8 cellular contexts compared by ENCODE assay signal in the genomic region with DNA sequence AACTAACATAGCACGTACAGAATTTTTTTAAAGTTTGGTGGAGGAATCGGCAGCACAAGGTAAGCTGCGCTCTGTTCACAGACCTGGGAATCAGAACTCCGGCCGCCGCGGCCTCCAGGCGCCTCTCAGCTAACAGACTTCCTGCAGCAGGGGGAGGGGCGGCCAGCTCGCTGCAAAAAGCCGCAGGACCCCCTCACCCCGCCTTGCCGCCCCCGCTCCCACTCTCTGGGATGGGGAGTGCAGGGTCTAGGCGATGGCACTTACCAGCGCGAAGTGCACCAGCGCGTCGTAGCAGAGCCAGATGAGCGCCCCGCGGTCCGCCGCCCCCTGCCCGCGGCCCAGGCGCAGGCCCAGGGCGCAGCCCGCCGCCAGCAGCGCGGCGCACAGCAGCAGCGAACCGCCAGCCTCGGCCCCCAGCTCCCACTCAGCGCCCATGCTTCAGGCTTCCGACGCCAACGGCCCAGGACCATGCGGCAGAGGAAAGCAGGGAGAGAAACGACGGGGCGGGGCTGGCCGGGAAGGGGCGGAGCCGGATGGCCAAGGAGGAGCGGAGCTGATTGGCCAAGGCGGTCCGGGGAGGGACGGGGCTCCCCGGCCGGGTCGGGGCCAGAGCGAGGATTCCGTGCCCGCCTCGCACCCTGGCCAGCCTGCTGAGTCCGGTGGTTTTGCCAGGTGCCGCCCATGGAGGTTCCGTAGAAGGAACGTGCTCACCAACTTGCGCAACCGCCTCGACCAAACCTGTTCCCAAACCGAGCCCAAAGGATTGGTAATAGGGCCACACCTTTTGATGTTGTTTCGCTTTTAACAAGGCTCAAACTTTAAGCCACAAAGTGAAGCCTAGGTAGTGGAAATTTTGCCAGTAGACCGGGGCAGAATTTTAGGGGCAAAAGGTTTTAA. TPM values are rescaled to one million over a fixed set of nuclear protein-coding genes. Genes with fewer than 3 reads are reported as not detected.
A peak's percentile ranks its signal among the peaks of the same experiment; 100 is the strongest.
DNase-seq lines count a peak whose midpoint lies in the region; ATAC-seq, FAIRE-seq and TF ChIP-seq lines count a peak whose summit lies in the region.

A gene (minus strand): TSS at position 497 of the 897 bp plus-strand sequence. CDS start 62 bp downstream, at position 435.

- H3K9me3 ChIP-seq in adrenal gland (replicated peaks in 1 of 3) (no peaks in the 10 kb centered on the region), upper lobe of left lung (no peaks in the 10 kb centered on the region)

- ATAC-seq in HG02678 (IDR thresholded peaks at IDR 0.05; ENCODE audit: unreplicated experiment), result peak; percentile 98
- ATAC-seq in left cardiac atrium, result peak; percentile 99
- ATAC-seq in upper lobe of left lung (ENCODE audit: low FRiP score in 2 of 2), result peak; percentile 98 to 99

- no peak for TF ChIP-seq CTCF in adrenal gland (IDR thresholded peaks at IDR 0.05)
- peak in 1 of 6 experiments; percentile 14 for TF ChIP-seq CTCF in upper lobe of left lung (IDR thresholded peaks at IDR 0.05)

- peak; percentile 98 for FAIRE-seq in GM12891 (lab: Jason Lieb, UNC)

- WGBS in adrenal gland, 4 donors, result 0 to 3% (median 2%) methylated on average over 21 to 69 of the region's 69 CpGs
- WGBS in upper lobe of left lung, 2 donors, result 2 to 3% methylated on average over 11 to 57 of the region's 69 CpGs

- intact Hi-C loops in adrenal gland (cut with DNase I) (no loop called here), left cardiac atrium (cut with DNase I) (loop anchor here in 1 of 2 donors (5.0 kb wide), 1 partner anchor 101 kb away; a partner anchor contains a TSS), posterior vena cava (cut with DNase I) (loop anchor here in 1 of 2 donors (2.0 kb wide), 1 partner anchor 98 kb away; no protein-coding TSS in a partner anchor)

- peak; percentile 53; the same call in 1 of the 2 replicates for TF ChIP-seq POLR2A in GM12891 (IDR thresholded peaks at IDR 0.05; ENCODE audit: low read depth, low read length)
- TF ChIP-seq POLR2A in adrenal gland (IDR thresholded peaks at IDR 0.05), result peak in 1 of 2 donors; percentile 75
- peak in 2 of 4 donors; percentile 46 to 63 for TF ChIP-seq POLR2A in upper lobe of left lung (IDR thresholded peaks at IDR 0.05)

- no peaks in the 10 kb centered on the region for H3K27me3 ChIP-seq in adrenal gland
- H3K27me3 ChIP-seq in upper lobe of left lung, result no peaks in the 10 kb centered on the region

- TF ChIP-seq EP300 in upper lobe of left lung (IDR thresholded peaks at IDR 0.05), result no peak

- H3K4me1 ChIP-seq in adrenal gland (replicated peaks in 1 of 2) (peaks cover 4 to 20% of the 10 kb centered on the region in 2 donors), upper lobe of left lung (peaks cover 7 to 26% (median 8%) of the 10 kb centered on the region in 4 donors)

- DNase-seq in GM12891 (ENCODE audit: insufficient read length, low spot score) (peak; percentile 95), NCI-H128 (lab: John Stamatoyannopoulos, UW; ENCODE audit: unreplicated experiment) (peak; percentile 71), T-helper 1 cell (peak; percentile 72 to 87 (median 77)), adrenal gland (peak; percentile 93 to 97 (median 95)), left cardiac atrium (peak; percentile 95), posterior vena cava (ENCODE audit: low spot score) (peak; percentile 97), upper lobe of left lung (peak; percentile 96 to 99)

- peak within 1 kb of the TSS; percentile 46 to 87 (median 75) for H3K27ac ChIP-seq in adrenal gland
- H3K27ac ChIP-seq in upper lobe of left lung, result peak within 1 kb of the TSS; percentile 77 to 87 (median 83)

- H3K4me3 ChIP-seq in adrenal gland, result peak within 1 kb of the TSS; percentile 15 to 91 (median 62)
- H3K4me3 ChIP-seq in upper lobe of left lung, result peak within 1 kb of the TSS; percentile 59 to 96 (median 86)

- no peaks in the 10 kb centered on the region for H3K36me3 ChIP-seq in adrenal gland (replicated peaks in 1 of 2)
- H3K36me3 ChIP-seq in upper lobe of left lung, result peaks cover 0 to 8% (median 3%) of the 10 kb centered on the region in 4 donors

TF ChIP-seq in GM12891, 5 proteins besides CTCF, POLR2A, EP300 and RAD21:
- TF ChIP-seq POU2F2 (IDR thresholded peaks at IDR 0.05; ENCODE audit: low read depth, low read length), result no peak
- 0 out of 2 replicates have a peak, but pooled peaks have one; percentile 40 for TF ChIP-seq POLR2AphosphoS5 (IDR thresholded peaks at IDR 0.05; ENCODE audit: low read depth, low read length)
- TF ChIP-seq TAF1 (IDR thresholded peaks at IDR 0.05; ENCODE audit: low read depth, low read length), result no peak

RNA-seq across cellular contexts. Expression of the gene that starts here (rescaled TPM):
- 36.6 TPM for polyA plus RNA-seq in GM12891 (2012; ENCODE audit: low read depth, missing spikeins)
- total RNA-seq in adrenal gland (100 to 1,000 TPM in 7 of 8 donors, 10 to 100 TPM in 1; 45.2 to 302 (median 205) TPM), left cardiac atrium (10 to 100 TPM; 11.5 to 12.5 TPM), posterior vena cava (10 to 100 TPM; 20.1 to 23.8 TPM), upper lobe of left lung (10 to 100 TPM; 26.2 to 82.3 (median 54.8) TPM)
- 10 to 100 TPM; 47.2 to 98.5 (median 83.4) TPM for polyA plus RNA-seq in adrenal gland

Comparison
In these comparisons a context has a peak if more than half of its experiments do, and no peak if none do; other contexts are left out.
1. Peak in every context shown above with its lines: DNase-seq, ATAC-seq, H3K4me3 ChIP-seq and H3K27ac ChIP-seq.